ENCODE assay signal across 27 cellular contexts in genomic region chr15:37973856-37974255, GRCh38. TPM values are rescaled to one million over a fixed set of nuclear protein-coding genes. Genes with fewer than 3 reads are reported as not detected.
"Had no signal": no experiment of that assay in that cellular context is flagged by ENCODE, and none has a peak within 500 bp of the region (broad histone marks: within the 10 kb centered on the region; RNA-seq: fewer than 3 reads in every experiment).

No MANE protein-coding gene starts in this region.

- H2AFZ ChIP-seq: hepatocyte had no signal

- H3K79me2 ChIP-seq: hepatocyte had no signal

- H3K27me3 ChIP-seq: brain microvascular endothelial cell, hepatocyte, sigmoid colon, upper lobe of left lung had no signal

- DNase-seq: activated CD4-positive, alpha-beta T cell treated with anti-CD3 and anti-CD28 coated beads, Interleukin-2, amount 50 U/mL, for 1 hour; activated CD8-positive, alpha-beta T cell treated with anti-CD3 and anti-CD28 coated beads, Interleukin-2, amount 10 ng/mL, durations not matched to agents 7 days and 5 days; activated gamma-delta T cell; activated naive CD4-positive, alpha-beta T cell treated with anti-CD3 and anti-CD28 coated beads, Interleukin-2, amount 50 U/mL, for 16 hours; activated naive CD8-positive, alpha-beta T cell treated with anti-CD3 and anti-CD28 coated beads, Interleukin-2, amount 50 U/mL, for 24 hours; aorta; brain microvascular endothelial cell; central memory CD4-positive, alpha-beta T cell; effector memory CD4-positive, alpha-beta T cell; foreskin melanocyte; glutamatergic neuron; left ventricle myocardium superior; retina; sigmoid colon; stimulated activated CD4-positive, alpha-beta T cell treated with anti-CD3 and anti-CD28 coated beads, Interleukin-4, amount 100 ng/mL, for 24 hours; stimulated activated naive CD8-positive, alpha-beta T cell treated with anti-CD3 and anti-CD28 coated beads, Interleukin-15, Interleukin-2, amounts not matched to agents 100 U/mL and 50 U/mL, for 24 hours; T-helper 2 cell; upper lobe of left lung had no signal

- H3K4me2 ChIP-seq: hepatocyte had no signal

- H3K9me3 ChIP-seq: sigmoid colon, upper lobe of left lung had no signal

- H3K4me3 ChIP-seq: esophagus muscularis mucosa, hepatocyte, sigmoid colon, upper lobe of left lung had no signal

- H3K36me3 ChIP-seq: brain microvascular endothelial cell, esophagus muscularis mucosa, sigmoid colon, upper lobe of left lung had no signal

- H3K27ac ChIP-seq: brain microvascular endothelial cell, esophagus muscularis mucosa, hepatocyte, sigmoid colon, upper lobe of left lung, VCaP had no signal

- H3K4me1 ChIP-seq: esophagus muscularis mucosa, sigmoid colon, upper lobe of left lung had no signal

RNA-seq across cellular contexts. Expression of gene TMCO5A, which starts 39.4 kb away (rescaled TPM):
- total RNA-seq: activated CD8-positive, alpha-beta T cell treated with anti-CD3 and anti-CD28 coated beads, Interleukin-2, amount 10 ng/mL, durations not matched to agents 7 days and 5 days; activated T-helper 1 cell treated with anti-CD3 and anti-CD28 coated beads, Interleukin-12 subunit alpha, Interleukin-12 subunit beta, Interleukin-2, Interleukin-4 antibody, amounts not matched to agents 30 ng/mL and 10 ng/mL and 1 ng/mL, durations not matched to agents 14 hours and 24 hours and 36 hours; aorta; dermis microvascular lymphatic vessel endothelial cell; esophagus muscularis mucosa; hepatocyte; left ventricle myocardium superior; natural killer cell treated with Interleukin-12 subunit alpha and Interleukin-12 subunit beta and Interleukin-15 and Interleukin-18, amount 100 ng/mL, for 72 hours; osteocyte; progenitor cell of endocrine pancreas; sigmoid colon; subcutaneous adipose tissue had no signal
- polyA plus RNA-seq: aorta, hepatocyte, sigmoid colon had no signal
